8 cellular contexts compared by ENCODE assay signal in genomic region chr5:113612060-113612496, GRCh38.
DNase-seq lines count a peak whose midpoint lies in the region; ATAC-seq and TF ChIP-seq lines count a peak whose summit lies in the region.

No MANE protein-coding gene starts in this region.

- H3K4me2 ChIP-seq in GM23338 = 0 out of 2 replicates have a peak overlapping the region, but pooled peaks have one; percentile 3

- TF ChIP-seq CTCF in GM23338 (conservative IDR thresholded peaks at IDR 0.05; ENCODE audit: low read depth in 2 of 2) = peak; percentile 69 to 88
- TF ChIP-seq CTCF in LNCaP clone FGC (IDR thresholded peaks at IDR 0.05; ENCODE audit: control insufficient read depth, extremely low read depth, insufficient read depth) = peak; percentile 67
- TF ChIP-seq CTCF in WI38 (IDR thresholded peaks at IDR 0.05; ENCODE audit: low read depth, low read length) = peak; percentile 24; the same call in 1 of the 2 replicates
- peak in 8 of 9 donors; percentile 30 to 76 (median 67) for TF ChIP-seq CTCF in heart right ventricle (IDR thresholded peaks at IDR 0.05)

- H3K9me3 ChIP-seq in heart right ventricle = no peaks in the 10 kb centered on the region

- no peak overlapping the region for H3K27ac Mint-ChIP-seq in activated CD8-positive, alpha-beta memory T cell treated with anti-CD3 and anti-CD28 coated beads, Interleukin-2, amount 10 ng/mL, durations not matched to agents 7 days and 5 days
- no peak overlapping the region for H3K27ac Mint-ChIP-seq in GM23338
- no peak overlapping the region for H3K27ac Mint-ChIP-seq in stimulated activated effector memory CD8-positive, alpha-beta T cell treated with anti-CD3 and anti-CD28 coated beads, Interleukin-12 subunit alpha, Interleukin-12 subunit beta, amount 100 ng/mL, for 72 hours

- H3K79me2 ChIP-seq in GM23338 (replicated peaks; ENCODE audit: insufficient read depth) = no peaks in the 10 kb centered on the region

- H3F3A ChIP-seq in GM23338 (replicated peaks; ENCODE audit: low read depth) = no peaks in the 10 kb centered on the region

- H3K36me3 ChIP-seq in GM23338 (ENCODE audit: insufficient read depth) (peaks cover 11% of the 10 kb centered on the region; the same call in 1 of the 2 replicates), heart right ventricle (no peaks in the 10 kb centered on the region)

- DNase-seq in activated CD8-positive, alpha-beta memory T cell treated with anti-CD3 and anti-CD28 coated beads, Interleukin-2, amount 10 ng/mL, durations not matched to agents 7 days and 5 days = no peak
- DNase-seq in activated CD8-positive, alpha-beta memory T cell treated with anti-CD3 and anti-CD28 coated beads, Interleukin-2, amount 50 U/mL, for 4 hours = no peak
- peak; percentile 60 for DNase-seq in GM23338 (ENCODE audit: low spot score)
- DNase-seq in LNCaP clone FGC (ENCODE audit: low read depth) = peak; percentile 13
- no peak for DNase-seq in heart right ventricle
- DNase-seq in stimulated activated effector memory CD8-positive, alpha-beta T cell treated with anti-CD3 and anti-CD28 coated beads, Interleukin-12 subunit alpha, Interleukin-12 subunit beta, amount 100 ng/mL, for 72 hours (ENCODE audit: low spot score in 2 of 2) = no peak

- no peak overlapping the region for H3K4me3 ChIP-seq in GM23338
- H3K4me3 ChIP-seq in LNCaP clone FGC (ENCODE audit: low read depth, low read length) = no peak overlapping the region
- no peak overlapping the region for H3K4me3 ChIP-seq in WI38 (ENCODE audit: low read depth, low read length)
- no peak overlapping the region for H3K4me3 ChIP-seq in heart right ventricle

- intact Hi-C loops in heart right ventricle (cut with DNase I) = loop anchor here in 9 of 10 donors (2.0 to 10.0 kb wide), 11 partner anchors 65 to 1635 kb away; no protein-coding TSS in a partner anchor

- H4K20me1 ChIP-seq in GM23338 (replicated peaks; ENCODE audit: insufficient read depth) = no peaks in the 10 kb centered on the region

- H3K27me3 ChIP-seq in GM23338 (ENCODE audit: insufficient read depth) (no peaks in the 10 kb centered on the region), heart right ventricle (peaks cover 0 to 10% (median 0%) of the 10 kb centered on the region in 7 donors)

- H3K9me3 Mint-ChIP-seq in activated CD8-positive, alpha-beta memory T cell treated with anti-CD3 and anti-CD28 coated beads, Interleukin-2, amount 10 ng/mL, durations not matched to agents 7 days and 5 days (ENCODE audit: low read depth) = peaks cover 2% of the 10 kb centered on the region
- peaks cover 40% of the 10 kb centered on the region for H3K9me3 Mint-ChIP-seq in GM23338
- no peaks in the 10 kb centered on the region for H3K9me3 Mint-ChIP-seq in stimulated activated effector memory CD8-positive, alpha-beta T cell treated with anti-CD3 and anti-CD28 coated beads, Interleukin-12 subunit alpha, Interleukin-12 subunit beta, amount 100 ng/mL, for 72 hours

- H3K9me2 ChIP-seq in GM23338 (ENCODE audit: insufficient read depth) = no peaks in the 10 kb centered on the region

- H3K27me3 Mint-ChIP-seq in activated CD8-positive, alpha-beta memory T cell treated with anti-CD3 and anti-CD28 coated beads, Interleukin-2, amount 10 ng/mL, durations not matched to agents 7 days and 5 days = peaks cover 10% of the 10 kb centered on the region
- H3K27me3 Mint-ChIP-seq in GM23338 (ENCODE audit: insufficient read depth, low read depth, poor library complexity) = peaks cover 4% of the 10 kb centered on the region

- CTCF ChIA-PET in activated CD8-positive, alpha-beta memory T cell treated with anti-CD3 and anti-CD28 coated beads, Interleukin-2, amount 10 ng/mL, durations not matched to agents 7 days and 5 days (lab: Charles Lee) = interaction anchor here (0.6 to 1.7 kb wide), 23 partner anchors 9 to 1486 kb away, joined by 3 to 19 read pairs (median 4); no protein-coding TSS in a partner anchor

- no peaks in the 10 kb centered on the region for H3K36me3 Mint-ChIP-seq in activated CD8-positive, alpha-beta memory T cell treated with anti-CD3 and anti-CD28 coated beads, Interleukin-2, amount 10 ng/mL, durations not matched to agents 7 days and 5 days
- H3K36me3 Mint-ChIP-seq in GM23338 (ENCODE audit: low read depth) = peaks cover 19% of the 10 kb centered on the region; the same call in 2 of the 3 replicates
- no peaks in the 10 kb centered on the region for H3K36me3 Mint-ChIP-seq in stimulated activated effector memory CD8-positive, alpha-beta T cell treated with anti-CD3 and anti-CD28 coated beads, Interleukin-12 subunit alpha, Interleukin-12 subunit beta, amount 100 ng/mL, for 72 hours

- peak; percentile 57 for ATAC-seq in activated CD8-positive, alpha-beta memory T cell treated with anti-CD3 and anti-CD28 coated beads, Interleukin-2, amount 10 ng/mL, durations not matched to agents 7 days and 5 days
- ATAC-seq in GM23338 (peak; percentile 71), heart right ventricle (peak in 4 of 8 donors; percentile 41 to 55 (median 48)), HG03097 (IDR thresholded peaks at IDR 0.05; ENCODE audit: low FRiP score, unreplicated experiment) (no peak)
- peak; percentile 53 for ATAC-seq in stimulated activated effector memory CD8-positive, alpha-beta T cell treated with anti-CD3 and anti-CD28 coated beads, Interleukin-12 subunit alpha, Interleukin-12 subunit beta, amount 100 ng/mL, for 72 hours

- peaks cover 7% of the 10 kb centered on the region for H3K4me1 Mint-ChIP-seq in activated CD8-positive, alpha-beta memory T cell treated with anti-CD3 and anti-CD28 coated beads, Interleukin-2, amount 10 ng/mL, durations not matched to agents 7 days and 5 days
- H3K4me1 Mint-ChIP-seq in GM23338 = peaks cover 12% of the 10 kb centered on the region
- no peaks in the 10 kb centered on the region for H3K4me1 Mint-ChIP-seq in stimulated activated effector memory CD8-positive, alpha-beta T cell treated with anti-CD3 and anti-CD28 coated beads, Interleukin-12 subunit alpha, Interleukin-12 subunit beta, amount 100 ng/mL, for 72 hours

- peaks cover 22% of the 10 kb centered on the region for H3K4me1 ChIP-seq in GM23338 (ENCODE audit: insufficient read depth)
- peaks cover 0 to 8% (median 0%) of the 10 kb centered on the region in 9 donors for H3K4me1 ChIP-seq in heart right ventricle

- H3K27ac ChIP-seq in GM23338 (ENCODE audit: low read depth) (no peak overlapping the region), heart right ventricle (no peak overlapping the region)

- whole genome bisulfite sequencing in heart right ventricle, 2 donors = 3% methylated on average over 4 of the region's 4 CpGs

- no peak overlapping the region for H3K4me3 Mint-ChIP-seq in activated CD8-positive, alpha-beta memory T cell treated with anti-CD3 and anti-CD28 coated beads, Interleukin-2, amount 10 ng/mL, durations not matched to agents 7 days and 5 days
- no peak overlapping the region for H3K4me3 Mint-ChIP-seq in GM23338
- no peak overlapping the region for H3K4me3 Mint-ChIP-seq in stimulated activated effector memory CD8-positive, alpha-beta T cell treated with anti-CD3 and anti-CD28 coated beads, Interleukin-12 subunit alpha, Interleukin-12 subunit beta, amount 100 ng/mL, for 72 hours

- 0 out of 2 replicates have a peak overlapping the region, but pooled peaks have one; percentile 11 for H2AFZ ChIP-seq in GM23338

TF ChIP-seq in GM23338, 12 proteins besides CTCF, POLR2A, EP300 and RAD21:
- TF ChIP-seq ZNF331 (CRISPR knock-in tag; IDR thresholded peaks at IDR 0.05; ENCODE audit: low read depth) = no peak
- no peak for TF ChIP-seq CREB1 (CRISPR knock-in tag; IDR thresholded peaks at IDR 0.05; ENCODE audit: low read depth)
- no peak for TF ChIP-seq JUNB (IDR thresholded peaks at IDR 0.05; ENCODE audit: unreplicated experiment)
- TF ChIP-seq EZH2phosphoT487 (IDR thresholded peaks at IDR 0.05; ENCODE audit: unreplicated experiment) = no peak
- no peak for TF ChIP-seq REST (IDR thresholded peaks at IDR 0.05; ENCODE audit: unreplicated experiment)
- no peak for TF ChIP-seq ETS1 (IDR thresholded peaks at IDR 0.05)

Comparison
In these comparisons a context has a peak if more than half of its experiments do, and no peak if none do; other contexts are left out.
1. DNase-seq: peak in GM23338 (single experiment) and LNCaP clone FGC (single experiment); none in activated CD8-positive, alpha-beta memory T cell treated with anti-CD3 and anti-CD28 coated beads, Interleukin-2, amount 10 ng/mL, durations not matched to agents 7 days and 5 days (single experiment), activated CD8-positive, alpha-beta memory T cell treated with anti-CD3 and anti-CD28 coated beads, Interleukin-2, amount 50 U/mL, for 4 hours (single experiment), heart right ventricle (0 of 2) and stimulated activated effector memory CD8-positive, alpha-beta T cell treated with anti-CD3 and anti-CD28 coated beads, Interleukin-12 subunit alpha, Interleukin-12 subunit beta, amount 100 ng/mL, for 72 hours (0 of 2).
2. CTCF ChIP-seq: peak in every context shown above with its lines; median percentile 78 in GM23338; 67 in LNCaP clone FGC; 67 in heart right ventricle; 24 in WI38.